ENCODE assay signal across 18 cellular contexts in genomic region chr5:116841734-116842133, GRCh38.
DNase-seq lines count a peak whose midpoint lies in the region; ATAC-seq and TF ChIP-seq lines count a peak whose summit lies in the region.
"Had no signal": no experiment of that assay in that cellular context is flagged by ENCODE, and none has a peak within 500 bp of the region (broad histone marks: within the 10 kb centered on the region; RNA-seq: fewer than 3 reads in every experiment).

No MANE protein-coding gene starts in this region.

- H3K9ac ChIP-seq in trophoblast cell (ENCODE audit: low read length) = no peak overlapping the region
- H3K9ac ChIP-seq: BLaER1 treated with 17β-estradiol and CSF1 and Interleukin-3, amounts not matched to agents 10 nM and 100 nM had no signal

- no peak overlapping the region for H2BK5ac ChIP-seq in trophoblast cell (ENCODE audit: low read depth, low read length, poor library complexity)

- no peaks in the 10 kb centered on the region for H3K27me3 Mint-ChIP-seq in WTC11 (ENCODE audit: low read depth)
- H3K27me3 Mint-ChIP-seq: B cell had no signal

- CTCF ChIA-PET in WTC11 (lab: Charles Lee) = no interaction called here

- no peak overlapping the region for H4K12ac ChIP-seq in trophoblast cell (ENCODE audit: low read depth, low read length)

- no peaks in the 10 kb centered on the region for H3K27me3 ChIP-seq in trophoblast cell (ENCODE audit: insufficient read depth, low read length)
- H3K27me3 ChIP-seq: BLaER1 treated with 17β-estradiol and CSF1 and Interleukin-3, amounts not matched to agents 10 nM and 100 nM had no signal

- H4K91ac ChIP-seq in trophoblast cell (ENCODE audit: low read depth, low read length) = no peak overlapping the region

- no peak overlapping the region for H3K27ac Mint-ChIP-seq in WTC11
- H3K27ac Mint-ChIP-seq: B cell; CD4-positive, alpha-beta T cell; CD8-positive, alpha-beta T cell had no signal

- no peaks in the 10 kb centered on the region for H3K9me3 ChIP-seq in trophoblast cell (ENCODE audit: insufficient read depth, low read depth, low read length)
- H3K9me3 ChIP-seq: A549; BLaER1 treated with 17β-estradiol and CSF1 and Interleukin-3, amounts not matched to agents 10 nM and 100 nM; Caco-2 had no signal

- DNase-seq in ELF-1 (ENCODE audit: low read depth, low spot score) (peak; percentile 50), WTC11 (ENCODE audit: low spot score) (no peak), trophoblast cell (peak; percentile 34 to 64), GM13977 (ENCODE audit: low spot score) (no peak)
- DNase-seq: AML-193; Calu3; CD4-positive, alpha-beta T cell; CD8-positive, alpha-beta T cell; DMS79 treated with DMSO at 0.1 percent for 48 hours; GDM1 had no signal

- no peak overlapping the region for H3K23ac ChIP-seq in trophoblast cell (ENCODE audit: low read length)

- H2BK12ac ChIP-seq in trophoblast cell (ENCODE audit: low read length) = no peak overlapping the region

- no CpG with 5 or more reads among the region's 11 CpGs for WGBS in trophoblast cell (ENCODE audit: extremely low coverage, insufficient coverage, insufficient read length)

- H3K14ac ChIP-seq in trophoblast cell (ENCODE audit: low read length) = no peak overlapping the region

- H2BK120ac ChIP-seq in trophoblast cell (ENCODE audit: insufficient read depth, low read length, poor library complexity) = no peak overlapping the region

- H4K8ac ChIP-seq in trophoblast cell (ENCODE audit: low read depth, low read length) = no peak overlapping the region

- no peak overlapping the region for H2AFZ ChIP-seq in trophoblast cell (ENCODE audit: insufficient read depth, low read length, poor library complexity)

- in situ Hi-C loops in GM13977 (cut with MboI; ENCODE audit: low pct_unique_long_range_greater_than_20kb, low sequenced_read_pairs, unreplicated experiment) = no loop called here

- H3K27ac ChIP-seq in trophoblast cell (ENCODE audit: low read depth, low read length) = no peak overlapping the region
- H3K27ac ChIP-seq: 22Rv1; A549; BLaER1 treated with 17β-estradiol and CSF1 and Interleukin-3, amounts not matched to agents 10 nM and 100 nM; C4-2B had no signal

- no peaks in the 10 kb centered on the region for H3K79me1 ChIP-seq in trophoblast cell (ENCODE audit: low read length)

- H3K4me2 ChIP-seq in trophoblast cell (ENCODE audit: low read length) = no peak overlapping the region
- H3K4me2 ChIP-seq: A549; BLaER1 treated with 17β-estradiol and CSF1 and Interleukin-3, amounts not matched to agents 10 nM and 100 nM had no signal

- POLR2A ChIA-PET in WTC11 (lab: Charles Lee) = no interaction called here

- H3K4me3 Mint-ChIP-seq in WTC11 = no peak overlapping the region
- H3K4me3 Mint-ChIP-seq: B cell; CD4-positive, alpha-beta T cell; CD8-positive, alpha-beta T cell had no signal

- peaks cover 16% of the 10 kb centered on the region for H3K4me1 Mint-ChIP-seq in WTC11
- H3K4me1 Mint-ChIP-seq: B cell had no signal

- H3K4ac ChIP-seq in trophoblast cell (ENCODE audit: low read depth, low read length) = no peak overlapping the region

- TF ChIP-seq CTCF in WTC11 (IDR thresholded peaks at IDR 0.05) = no peak
- TF ChIP-seq CTCF in GM13977 (IDR thresholded peaks at IDR 0.05; ENCODE audit: extremely low read depth, insufficient read depth, missing control alignments) = no peak

- no peak overlapping the region for H2AK5ac ChIP-seq in trophoblast cell (ENCODE audit: low read length)

- no peaks in the 10 kb centered on the region for H3K4me1 ChIP-seq in trophoblast cell (ENCODE audit: control insufficient read depth in 1 of 2, insufficient read depth in 2 of 2, low read length in 2 of 2)
- H3K4me1 ChIP-seq: A549; BLaER1 treated with 17β-estradiol and CSF1 and Interleukin-3, amounts not matched to agents 10 nM and 100 nM; Caco-2 had no signal

- no peaks in the 10 kb centered on the region for H3K36me3 ChIP-seq in trophoblast cell (ENCODE audit: control insufficient read depth in 1 of 2, insufficient read depth in 2 of 2, low read length in 2 of 2)
- H3K36me3 ChIP-seq: BLaER1 treated with 17β-estradiol and CSF1 and Interleukin-3, amounts not matched to agents 10 nM and 100 nM had no signal

- H3K18ac ChIP-seq in trophoblast cell (ENCODE audit: low read length) = no peak overlapping the region

- no peaks in the 10 kb centered on the region for H3K36me3 Mint-ChIP-seq in WTC11
- H3K36me3 Mint-ChIP-seq: CD8-positive, alpha-beta T cell had no signal

- no peak overlapping the region for H3K4me3 ChIP-seq in trophoblast cell (ENCODE audit: low read depth, low read length)
- H3K4me3 ChIP-seq: A549; BLaER1 treated with 17β-estradiol and CSF1 and Interleukin-3, amounts not matched to agents 10 nM and 100 nM; GM12878 had no signal

- no peaks in the 10 kb centered on the region for H3K79me2 ChIP-seq in trophoblast cell (ENCODE audit: control insufficient read depth, insufficient read depth, low read length, poor library complexity)

- ATAC-seq in WTC11 (peak; percentile 58), HG03460 (IDR thresholded peaks at IDR 0.05; ENCODE audit: unreplicated experiment) (no peak)
- ATAC-seq: A549; CD8-positive, alpha-beta T cell; GM12878 had no signal

- H3K9me3 Mint-ChIP-seq in WTC11 = peaks cover 12% of the 10 kb centered on the region

TF ChIP-seq in WTC11, 78 proteins besides CTCF, POLR2A, EP300 and RAD21:
- TF ChIP-seq GABPB1 (CRISPR knock-in tag; IDR thresholded peaks at IDR 0.05) (no peak), SP1 (CRISPR knock-in tag; conservative IDR thresholded peaks at IDR 0.05) (no peak), HMGA2 (CRISPR knock-in tag; IDR thresholded peaks at IDR 0.05) (no peak), FOXK1 (CRISPR knock-in tag; IDR thresholded peaks at IDR 0.05) (no peak), CREM (CRISPR knock-in tag; IDR thresholded peaks at IDR 0.05) (no peak), ZNF121 (CRISPR knock-in tag; IDR thresholded peaks at IDR 0.05) (no peak), ZNF263 (CRISPR knock-in tag; IDR thresholded peaks at IDR 0.05; ENCODE audit: low read depth) (no peak), ZNF532 (CRISPR knock-in tag; IDR thresholded peaks at IDR 0.05; ENCODE audit: borderline replicate concordance) (no peak), MXD4 (CRISPR knock-in tag; IDR thresholded peaks at IDR 0.05; ENCODE audit: borderline replicate concordance) (no peak), ZNF396 (CRISPR knock-in tag; IDR thresholded peaks at IDR 0.05; ENCODE audit: borderline replicate concordance) (no peak), USF2 (CRISPR knock-in tag; IDR thresholded peaks at IDR 0.05) (no peak), MYBL2 (CRISPR knock-in tag; IDR thresholded peaks at IDR 0.05) (no peak), IRF1 (CRISPR knock-in tag; IDR thresholded peaks at IDR 0.05) (no peak)

Comparison
In these comparisons a context has a peak if more than half of its experiments do, and no peak if none do; other contexts are left out.
1. DNase-seq: peak in ELF-1 (single experiment) and trophoblast cell (2 of 2); none in WTC11 (single experiment) and GM13977 (single experiment).